28 cellular contexts compared by ENCODE assay signal in the genomic region with DNA sequence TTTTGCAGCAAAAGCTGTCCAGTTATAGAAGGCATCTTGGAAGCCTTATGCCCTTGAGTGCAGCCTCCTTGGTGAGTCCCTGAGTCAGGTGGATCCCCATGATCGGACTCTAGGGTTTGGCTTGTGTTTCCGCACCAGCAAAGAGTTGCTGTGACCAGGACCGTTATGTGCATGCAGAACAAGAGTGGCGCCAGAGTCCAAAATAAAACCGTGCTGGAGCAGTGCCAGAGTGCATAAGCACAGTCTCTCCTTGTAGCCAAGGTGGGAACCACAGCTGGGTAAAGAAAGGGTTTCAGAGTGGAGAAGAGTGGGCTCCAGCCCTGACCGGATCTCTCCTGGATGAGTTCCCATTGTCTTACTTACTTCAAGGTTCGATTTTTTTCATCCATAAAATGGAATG. TPM values are rescaled to one million over a fixed set of nuclear protein-coding genes. Genes with fewer than 3 reads are reported as not detected.
"Had no signal": no experiment of that assay in that cellular context is flagged by ENCODE, and none has a peak within 500 bp of the region (broad histone marks: within the 10 kb centered on the region; RNA-seq: fewer than 3 reads in every experiment).

No MANE protein-coding gene starts in this region.

- H3K4me2 ChIP-seq: SK-N-SH had no signal

- H3K9me3 ChIP-seq: Peyer's patch, SJCRH30, SK-N-SH had no signal

- ATAC-seq: activated CD4-positive, alpha-beta T cell treated with anti-CD3 and anti-CD28 coated beads for 36 hours; activated T-helper 17 cell treated with anti-CD3 and anti-CD28 coated beads, Interleukin-2, amount 50 U/mL, for 72 hours had no signal

- DNase-seq: activated CD4-positive, alpha-beta memory T cell treated with anti-CD3 and anti-CD28 coated beads, Interleukin-2, amount 10 ng/mL, durations not matched to agents 7 days and 5 days; activated CD4-positive, alpha-beta T cell treated with anti-CD3 and anti-CD28 coated beads for 36 hours; activated CD4-positive, alpha-beta T cell treated with anti-CD3 and anti-CD28 coated beads, Interleukin-2, amount 50 U/mL, for 1 hour; activated gamma-delta T cell treated with Interleukin-2 at 50 U/mL for 16 hours; activated naive CD4-positive, alpha-beta T cell treated with anti-CD3 and anti-CD28 coated beads, Interleukin-2, amount 10 ng/mL, durations not matched to agents 7 days and 5 days; activated naive CD8-positive, alpha-beta T cell treated with anti-CD3 and anti-CD28 coated beads for 36 hours; activated T-cell treated with anti-CD3 and anti-CD28 coated beads for 4 hours; activated T-cell treated with anti-CD3 and anti-CD28 coated beads, Interleukin-2, amount 50 U/mL, for 48 hours; brain microvascular endothelial cell; Karpas-422; NCI-H1417; NCI-H1930; NCI-H2171 treated with DMSO at 0.1 percent for 48 hours; NCI-H345; NCI-H510A; NCI-H526 treated with DMSO at 0.1 percent for 48 hours; Peyer's patch; Right ventricle myocardium superior; SJCRH30; SK-N-SH; T-helper 1 cell; WERI-Rb-1 had no signal

- H3K27ac ChIP-seq: brain microvascular endothelial cell, cardiac muscle cell, Peyer's patch, RWPE1, SJCRH30, WERI-Rb-1 had no signal

- H3K4me1 ChIP-seq: SJCRH30 had no signal

- H3K27me3 ChIP-seq: brain microvascular endothelial cell, cardiac muscle cell, Peyer's patch, SJCRH30 had no signal

- H3K9ac ChIP-seq: SK-N-SH had no signal

- H3K36me3 ChIP-seq: brain microvascular endothelial cell, cardiac muscle cell, Peyer's patch, SJCRH30, WERI-Rb-1 had no signal

- H3K4me3 ChIP-seq: cardiac muscle cell, Peyer's patch, SJCRH30 had no signal

RNA-seq across cellular contexts. Expression of a gene that starts 58.6 kb away (rescaled TPM):
- total RNA-seq: activated CD4-positive, alpha-beta memory T cell treated with anti-CD3 and anti-CD28 coated beads, Interleukin-2, amount 10 ng/mL, durations not matched to agents 7 days and 5 days; activated CD4-positive, alpha-beta T cell treated with anti-CD3 and anti-CD28 coated beads for 36 hours; activated CD8-positive, alpha-beta memory T cell treated with anti-CD3 and anti-CD28 coated beads for 36 hours; activated naive CD8-positive, alpha-beta T cell treated with anti-CD3 and anti-CD28 coated beads for 36 hours; activated T-helper 17 cell treated with anti-CD3 and anti-CD28 coated beads, Interleukin-2, amount 50 U/mL, for 72 hours; OCI-LY7; Right ventricle myocardium superior; T-helper 2 cell treated with Interferon-gamma antibody and Interleukin-4, amounts not matched to agents 100 ng/mL and 5 ng/mL, for 36 hours had no signal
- polyA plus RNA-seq: cardiac muscle cell, SK-N-SH had no signal
